1 cellular context compared by ENCODE assay signal in the genomic region with DNA sequence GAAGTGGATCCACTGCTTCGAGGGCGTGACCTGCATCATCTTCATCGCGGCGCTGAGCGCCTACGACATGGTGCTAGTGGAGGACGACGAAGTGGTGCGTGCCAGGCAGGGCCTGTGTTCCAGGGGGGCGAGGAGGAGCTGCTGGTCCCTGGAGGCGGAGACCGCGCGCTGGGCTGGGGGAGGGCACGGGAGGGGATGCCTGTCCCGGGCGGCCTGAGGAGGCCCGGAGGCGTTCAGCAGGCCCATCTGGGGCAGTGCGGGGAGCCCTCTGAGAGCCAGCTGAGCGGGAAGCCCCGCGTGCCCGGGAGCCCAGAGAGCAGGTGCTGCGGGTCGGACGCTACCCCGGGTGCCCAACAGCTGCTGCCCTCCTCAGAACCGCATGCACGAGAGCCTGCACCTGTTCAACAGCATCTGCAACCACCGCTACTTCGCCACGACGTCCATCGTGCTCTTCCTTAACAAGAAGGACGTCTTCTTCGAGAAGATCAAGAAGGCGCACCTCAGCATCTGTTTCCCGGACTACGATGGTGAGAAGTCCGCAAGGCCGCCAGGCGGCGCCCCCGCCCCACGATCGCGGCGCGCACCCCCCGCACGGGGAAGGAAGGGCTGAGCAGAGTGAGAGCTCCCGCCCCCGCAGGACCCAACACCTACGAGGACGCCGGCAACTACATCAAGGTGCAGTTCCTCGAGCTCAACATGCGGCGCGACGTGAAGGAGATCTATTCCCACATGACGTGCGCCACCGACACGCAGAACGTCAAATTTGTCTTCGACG.
TF ChIP-seq lines count a peak whose summit lies in the region.

No MANE protein-coding gene starts in this region.

TF ChIP-seq in HepG2, 621 proteins besides CTCF, POLR2A, EP300 and RAD21 (continued from another document and continues in another):
- TF ChIP-seq, protein P1, sequence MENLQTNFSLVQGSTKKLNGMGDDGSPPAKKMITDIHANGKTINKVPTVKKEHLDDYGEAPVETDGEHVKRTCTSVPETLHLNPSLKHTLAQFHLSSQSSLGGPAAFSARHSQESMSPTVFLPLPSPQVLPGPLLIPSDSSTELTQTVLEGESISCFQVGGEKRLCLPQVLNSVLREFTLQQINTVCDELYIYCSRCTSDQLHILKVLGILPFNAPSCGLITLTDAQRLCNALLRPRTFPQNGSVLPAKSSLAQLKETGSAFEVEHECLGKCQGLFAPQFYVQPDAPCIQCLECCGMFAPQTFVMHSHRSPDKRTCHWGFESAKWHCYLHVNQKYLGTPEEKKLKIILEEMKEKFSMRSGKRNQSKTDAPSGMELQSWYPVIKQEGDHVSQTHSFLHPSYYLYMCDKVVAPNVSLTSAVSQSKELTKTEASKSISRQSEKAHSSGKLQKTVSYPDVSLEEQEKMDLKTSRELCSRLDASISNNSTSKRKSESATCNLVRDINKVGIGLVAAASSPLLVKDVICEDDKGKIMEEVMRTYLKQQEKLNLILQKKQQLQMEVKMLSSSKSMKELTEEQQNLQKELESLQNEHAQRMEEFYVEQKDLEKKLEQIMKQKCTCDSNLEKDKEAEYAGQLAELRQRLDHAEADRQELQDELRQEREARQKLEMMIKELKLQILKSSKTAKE (CRISPR knock-in tag; IDR thresholded peaks at IDR 0.05; ENCODE audit: borderline replicate concordance): no peak
- TF ChIP-seq MZF1 (CRISPR knock-in tag; IDR thresholded peaks at IDR 0.05; ENCODE audit: borderline replicate concordance) (peak; percentile 62; the same call in 1 of the 2 replicates), ETV5 (CRISPR knock-in tag; IDR thresholded peaks at IDR 0.05; ENCODE audit: borderline replicate concordance) (peak; percentile 22; the same call in 1 of the 2 replicates), ZNF24 (IDR thresholded peaks at IDR 0.05) (0 out of 2 replicates have a peak, but pooled peaks have one; percentile 14), MIER2 (CRISPR knock-in tag; IDR thresholded peaks at IDR 0.05) (0 out of 2 replicates have a peak, but pooled peaks have one; percentile 38), MYNN (CRISPR knock-in tag; IDR thresholded peaks at IDR 0.05; ENCODE audit: low read depth) (peak; percentile 61; the same call in 1 of the 2 replicates), ZNF546 (CRISPR knock-in tag; conservative IDR thresholded peaks at IDR 0.05) (no peak), ZNF607 (CRISPR knock-in tag; IDR thresholded peaks at IDR 0.05; ENCODE audit: borderline replicate concordance) (peak; percentile 60; the same call in 1 of the 2 replicates), NR2C2 (CRISPR knock-in tag; IDR thresholded peaks at IDR 0.05; ENCODE audit: borderline replicate concordance) (peak; percentile 22; the same call in 1 of the 2 replicates), NFYC (CRISPR knock-in tag; IDR thresholded peaks at IDR 0.05) (no peak), ZNF605 (CRISPR knock-in tag; IDR thresholded peaks at IDR 0.05) (0 out of 2 replicates have a peak, but pooled peaks have one; percentile 10), GPN1 (CRISPR knock-in tag; IDR thresholded peaks at IDR 0.05; ENCODE audit: borderline replicate concordance) (no peak), ZNF101 (CRISPR knock-in tag; IDR thresholded peaks at IDR 0.05; ENCODE audit: borderline replicate concordance, low read depth) (no peak), ZNF121 (CRISPR knock-in tag; IDR thresholded peaks at IDR 0.05) (no peak), ZMYM3 (CRISPR knock-in tag; IDR thresholded peaks at IDR 0.05) (peak; percentile 27; the same call in 1 of the 2 replicates), IKZF5 (CRISPR knock-in tag; IDR thresholded peaks at IDR 0.05) (peak; percentile 20; the same call in 1 of the 2 replicates), GRHL1 (CRISPR knock-in tag; conservative IDR thresholded peaks at IDR 0.05) (no peak), HOXA3 (CRISPR knock-in tag; IDR thresholded peaks at IDR 0.05) (peak; percentile 89), HOXA5 (CRISPR knock-in tag; IDR thresholded peaks at IDR 0.05) (peak; percentile 60), AKNA (CRISPR knock-in tag; IDR thresholded peaks at IDR 0.05; ENCODE audit: borderline replicate concordance) (no peak), NCOA2 (CRISPR knock-in tag; IDR thresholded peaks at IDR 0.05) (0 out of 2 replicates have a peak, but pooled peaks have one; percentile 19), ZNF281 (CRISPR knock-in tag; IDR thresholded peaks at IDR 0.05; ENCODE audit: borderline replicate concordance) (0 out of 2 replicates have a peak, but pooled peaks have one; percentile 16), CC2D1A (CRISPR knock-in tag; IDR thresholded peaks at IDR 0.05) (0 out of 2 replicates have a peak, but pooled peaks have one; percentile 53), ZNF124 (CRISPR knock-in tag; IDR thresholded peaks at IDR 0.05) (peak; percentile 73), CENPBD1 (CRISPR knock-in tag; IDR thresholded peaks at IDR 0.05; ENCODE audit: borderline replicate concordance, low read depth) (no peak), STAG1 (CRISPR knock-in tag; IDR thresholded peaks at IDR 0.05) (peak; percentile 99), ZNF501 (CRISPR knock-in tag; IDR thresholded peaks at IDR 0.05) (peak; percentile 5; the same call in 1 of the 2 replicates), ZNF768 (CRISPR knock-in tag; IDR thresholded peaks at IDR 0.05) (no peak; the same call in 1 of the 2 replicates), ZBTB46 (CRISPR knock-in tag; IDR thresholded peaks at IDR 0.05; ENCODE audit: borderline replicate concordance) (0 out of 2 replicates have a peak, but pooled peaks have one; percentile 79), TAF15 (IDR thresholded peaks at IDR 0.05; ENCODE audit: low read depth, low read length, poor library complexity, severe bottlenecking) (peak; percentile 41)
- TF ChIP-seq, protein P2, sequence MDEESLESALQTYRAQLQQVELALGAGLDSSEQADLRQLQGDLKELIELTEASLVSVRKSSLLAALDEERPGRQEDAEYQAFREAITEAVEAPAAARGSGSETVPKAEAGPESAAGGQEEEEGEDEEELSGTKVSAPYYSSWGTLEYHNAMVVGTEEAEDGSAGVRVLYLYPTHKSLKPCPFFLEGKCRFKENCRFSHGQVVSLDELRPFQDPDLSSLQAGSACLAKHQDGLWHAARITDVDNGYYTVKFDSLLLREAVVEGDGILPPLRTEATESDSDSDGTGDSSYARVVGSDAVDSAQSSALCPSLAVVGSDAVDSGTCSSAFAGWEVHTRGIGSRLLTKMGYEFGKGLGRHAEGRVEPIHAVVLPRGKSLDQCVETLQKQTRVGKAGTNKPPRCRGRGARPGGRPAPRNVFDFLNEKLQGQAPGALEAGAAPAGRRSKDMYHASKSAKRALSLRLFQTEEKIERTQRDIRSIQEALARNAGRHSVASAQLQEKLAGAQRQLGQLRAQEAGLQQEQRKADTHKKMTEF (CRISPR knock-in tag; IDR thresholded peaks at IDR 0.05): peak; percentile 45
- TF ChIP-seq, protein P3, sequence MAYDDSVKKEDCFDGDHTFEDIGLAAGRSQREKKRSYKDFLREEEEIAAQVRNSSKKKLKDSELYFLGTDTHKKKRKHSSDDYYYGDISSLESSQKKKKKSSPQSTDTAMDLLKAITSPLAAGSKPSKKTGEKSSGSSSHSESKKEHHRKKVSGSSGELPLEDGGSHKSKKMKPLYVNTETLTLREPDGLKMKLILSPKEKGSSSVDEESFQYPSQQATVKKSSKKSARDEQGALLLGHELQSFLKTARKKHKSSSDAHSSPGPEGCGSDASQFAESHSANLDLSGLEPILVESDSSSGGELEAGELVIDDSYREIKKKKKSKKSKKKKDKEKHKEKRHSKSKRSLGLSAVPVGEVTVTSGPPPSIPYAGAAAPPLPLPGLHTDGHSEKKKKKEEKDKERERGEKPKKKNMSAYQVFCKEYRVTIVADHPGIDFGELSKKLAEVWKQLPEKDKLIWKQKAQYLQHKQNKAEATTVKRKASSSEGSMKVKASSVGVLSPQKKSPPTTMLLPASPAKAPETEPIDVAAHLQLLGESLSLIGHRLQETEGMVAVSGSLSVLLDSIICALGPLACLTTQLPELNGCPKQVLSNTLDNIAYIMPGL (CRISPR knock-in tag; IDR thresholded peaks at IDR 0.05; ENCODE audit: borderline replicate concordance in 1 of 2, low read depth in 1 of 2): peak; percentile 78 to 83
